In genomic region chr1:7387053-7387861, GRCh38 we compare ENCODE assay signal across 13 cellular contexts.
DNase-seq lines count a peak whose midpoint lies in the region; ATAC-seq and TF ChIP-seq lines count a peak whose summit lies in the region.
"Had no signal": no experiment of that assay in that cellular context is flagged by ENCODE, and none has a peak within 500 bp of the region (broad histone marks: within the 10 kb centered on the region; RNA-seq: fewer than 3 reads in every experiment).

No MANE protein-coding gene starts in this region.

- H3K27me3 ChIP-seq in neural cell (ENCODE audit: insufficient read depth, low read depth, low read length) (no peaks in the 10 kb centered on the region), psoas muscle (ENCODE audit: insufficient read depth in 3 of 3, low read length in 2 of 3) (peaks cover 0 to 2% (median 0%) of the 10 kb centered on the region in 3 donors)
- H3K27me3 ChIP-seq: heart right ventricle had no signal

- no peak overlapping the region for H3K4me3 ChIP-seq in AG10803 (ENCODE audit: low read length)
- H3K4me3 ChIP-seq in neural cell (ENCODE audit: low read length), result no peak overlapping the region
- no peak overlapping the region for H3K4me3 ChIP-seq in psoas muscle
- no peak overlapping the region for H3K4me3 ChIP-seq in OCI-LY7 (ENCODE audit: low read depth, low read length, poor library complexity, severe bottlenecking)
- H3K4me3 ChIP-seq: heart right ventricle, lower lobe of right lung had no signal

- 63 to 73% (median 64%) methylated on average over 8 of the region's 8 CpGs for WGBS in psoas muscle, 3 donors

- H3K79me2 ChIP-seq in neural cell (replicated peaks; ENCODE audit: insufficient read depth, low read length) (no peaks in the 10 kb centered on the region), OCI-LY7 (ENCODE audit: insufficient read depth, low read depth, low read length) (no peaks in the 10 kb centered on the region)

- CTCF ChIA-PET in T-cell (lab: Charles Lee) (no interaction called here), OCI-LY7 (lab: Charles Lee; ENCODE audit: unreplicated experiment) (no interaction called here)

- H3K27ac Mint-ChIP-seq in chondrocyte (ENCODE audit: unreplicated experiment) (no peak overlapping the region), T-cell (no peak overlapping the region)
- no peak overlapping the region for H3K27ac Mint-ChIP-seq in activated T-helper 1 cell treated with anti-CD3 and anti-CD28 coated beads, Interleukin-12 subunit alpha, Interleukin-12 subunit beta, Interleukin-2, Interleukin-4 antibody, amounts not matched to agents 30 ng/mL and 10 ng/mL and 1 ng/mL, durations not matched to agents 14 hours and 24 hours and 36 hours

- H3K4me3 Mint-ChIP-seq in chondrocyte (ENCODE audit: unreplicated experiment) (no peak overlapping the region), T-cell (no peak overlapping the region)
- H3K4me3 Mint-ChIP-seq in activated T-helper 1 cell treated with anti-CD3 and anti-CD28 coated beads, Interleukin-12 subunit alpha, Interleukin-12 subunit beta, Interleukin-2, Interleukin-4 antibody, amounts not matched to agents 30 ng/mL and 10 ng/mL and 1 ng/mL, durations not matched to agents 14 hours and 24 hours and 36 hours, result no peak overlapping the region

- H3K36me3 Mint-ChIP-seq in chondrocyte (ENCODE audit: low read depth) (no peaks in the 10 kb centered on the region), T-cell (no peaks in the 10 kb centered on the region)
- no peaks in the 10 kb centered on the region for H3K36me3 Mint-ChIP-seq in activated T-helper 1 cell treated with anti-CD3 and anti-CD28 coated beads, Interleukin-12 subunit alpha, Interleukin-12 subunit beta, Interleukin-2, Interleukin-4 antibody, amounts not matched to agents 30 ng/mL and 10 ng/mL and 1 ng/mL, durations not matched to agents 14 hours and 24 hours and 36 hours (ENCODE audit: low read depth)

- H3K4me1 ChIP-seq in psoas muscle (no peaks in the 10 kb centered on the region), OCI-LY7 (ENCODE audit: insufficient read depth, low read length, poor library complexity, severe bottlenecking) (no peaks in the 10 kb centered on the region)

- H2AFZ ChIP-seq in neural cell (ENCODE audit: low read depth, low read length), result no peak overlapping the region
- H2AFZ ChIP-seq in OCI-LY7 (ENCODE audit: low read length), result no peak overlapping the region

- peak overlapping the region; percentile 14 for H3K9ac ChIP-seq in neural cell (ENCODE audit: low read length)

- POLR2A ChIA-PET in T-cell (lab: Charles Lee) (no interaction called here), OCI-LY7 (lab: Charles Lee) (no interaction called here)

- ATAC-seq in T-cell (replicated peaks in 1 of 4) (no peak), psoas muscle (no peak)
- ATAC-seq: HCT116 had no signal

- no peaks in the 10 kb centered on the region for H3K9me2 ChIP-seq in neural cell (ENCODE audit: insufficient read depth, low read length)
- no peaks in the 10 kb centered on the region for H3K9me2 ChIP-seq in OCI-LY7 (ENCODE audit: insufficient read depth, low read length)

- H3K27ac ChIP-seq in neural cell (ENCODE audit: low read length), result no peak overlapping the region
- H3K27ac ChIP-seq in psoas muscle, result no peak overlapping the region
- H3K27ac ChIP-seq in OCI-LY7 (ENCODE audit: low read depth, low read length, poor library complexity, severe bottlenecking), result no peak overlapping the region

- no peak for TF ChIP-seq RAD21 in neural cell (conservative IDR thresholded peaks at IDR 0.05)

- intact Hi-C loops in psoas muscle (cut with DNase I), result no loop called here
- intact Hi-C loops in OCI-LY7 (cut with micrococcal nuclease; ENCODE audit: unreplicated experiment), result no loop called here
- intact Hi-C loops in activated T-helper 1 cell treated with anti-CD3 and anti-CD28 coated beads, Interleukin-12 subunit alpha, Interleukin-12 subunit beta, Interleukin-2, Interleukin-4 antibody, amounts not matched to agents 30 ng/mL and 10 ng/mL and 1 ng/mL, durations not matched to agents 14 hours and 24 hours and 36 hours (cut with micrococcal nuclease), result no loop called here

- no peaks in the 10 kb centered on the region for H3K9me3 ChIP-seq in neural cell (ENCODE audit: low read length)
- H3K9me3 ChIP-seq in psoas muscle, result no peaks in the 10 kb centered on the region
- no peaks in the 10 kb centered on the region for H3K9me3 ChIP-seq in OCI-LY7 (ENCODE audit: low read length)
- H3K9me3 ChIP-seq: heart right ventricle, lower lobe of right lung had no signal

- TF ChIP-seq EP300 in neural cell (conservative IDR thresholded peaks at IDR 0.05; ENCODE audit: poor library complexity, severe bottlenecking), result no peak

- H3K27me3 Mint-ChIP-seq in chondrocyte (ENCODE audit: low read depth) (no peaks in the 10 kb centered on the region), T-cell (peaks cover 2 to 5% of the 10 kb centered on the region in 2 donors)
- H3K27me3 Mint-ChIP-seq in activated T-helper 1 cell treated with anti-CD3 and anti-CD28 coated beads, Interleukin-12 subunit alpha, Interleukin-12 subunit beta, Interleukin-2, Interleukin-4 antibody, amounts not matched to agents 30 ng/mL and 10 ng/mL and 1 ng/mL, durations not matched to agents 14 hours and 24 hours and 36 hours (ENCODE audit: insufficient read depth), result no peaks in the 10 kb centered on the region

- no peaks in the 10 kb centered on the region for H3F3A ChIP-seq in neural cell (ENCODE audit: insufficient read depth, low read length, poor library complexity, severe bottlenecking)

- H3K4me1 Mint-ChIP-seq in chondrocyte (ENCODE audit: low read depth) (peaks cover 28% of the 10 kb centered on the region), T-cell (no peaks in the 10 kb centered on the region)
- H3K4me1 Mint-ChIP-seq in activated T-helper 1 cell treated with anti-CD3 and anti-CD28 coated beads, Interleukin-12 subunit alpha, Interleukin-12 subunit beta, Interleukin-2, Interleukin-4 antibody, amounts not matched to agents 30 ng/mL and 10 ng/mL and 1 ng/mL, durations not matched to agents 14 hours and 24 hours and 36 hours (ENCODE audit: low read depth), result no peaks in the 10 kb centered on the region

- TF ChIP-seq CTCF in AG10803 (conservative IDR thresholded peaks at IDR 0.05; ENCODE audit: low read length) (no peak), chondrocyte (IDR thresholded peaks at IDR 0.05) (no peak), neural cell (IDR thresholded peaks at IDR 0.05; ENCODE audit: poor library complexity, severe bottlenecking) (no peak), psoas muscle (IDR thresholded peaks at IDR 0.05) (no peak), OCI-LY7 (conservative IDR thresholded peaks at IDR 0.05; ENCODE audit: low read length) (no peak)

- H4K20me1 ChIP-seq in neural cell (ENCODE audit: insufficient read depth) (no peaks in the 10 kb centered on the region), OCI-LY7 (ENCODE audit: insufficient read depth, low read length) (no peaks in the 10 kb centered on the region)

- no peak overlapping the region for H3K4me2 ChIP-seq in neural cell (ENCODE audit: low read length)
- H3K4me2 ChIP-seq in OCI-LY7 (ENCODE audit: low read length), result no peak overlapping the region

- DNase-seq in AG10803 (ENCODE audit: low read depth) (peak; percentile 29), HT-29 (ENCODE audit: low spot score) (peak; percentile 18), chondrocyte (ENCODE audit: low spot score) (peak; percentile 63), T-cell (no peak), psoas muscle (no peak), OCI-LY7 (ENCODE audit: low spot score) (no peak)
- DNase-seq in activated T-helper 1 cell treated with anti-CD3 and anti-CD28 coated beads, Interleukin-12 subunit alpha, Interleukin-12 subunit beta, Interleukin-2, Interleukin-4 antibody, amounts not matched to agents 30 ng/mL and 10 ng/mL and 1 ng/mL, durations not matched to agents 14 hours and 24 hours and 36 hours (ENCODE audit: low spot score), result no peak
- DNase-seq: activated T-cell treated with anti-CD3 and anti-CD28 coated beads for 4 hours; lower lobe of right lung; stimulated activated CD4-positive, alpha-beta T cell treated with anti-CD3 and anti-CD28 coated beads, Interleukin-2, amount 100 ng/mL, for 24 hours had no signal

- BruUV-seq in OCI-LY7 (replicated peaks; lab: Mats Ljungman, UMichigan), result no TSS peak

- H3K9me3 Mint-ChIP-seq in chondrocyte (ENCODE audit: low read depth), result no peaks in the 10 kb centered on the region
- H3K9me3 Mint-ChIP-seq in T-cell, result peaks cover 0 to 7% (median 0%) of the 10 kb centered on the region in 3 donors
- H3K9me3 Mint-ChIP-seq in activated T-helper 1 cell treated with anti-CD3 and anti-CD28 coated beads, Interleukin-12 subunit alpha, Interleukin-12 subunit beta, Interleukin-2, Interleukin-4 antibody, amounts not matched to agents 30 ng/mL and 10 ng/mL and 1 ng/mL, durations not matched to agents 14 hours and 24 hours and 36 hours, result no peaks in the 10 kb centered on the region

- H3K36me3 ChIP-seq in neural cell (ENCODE audit: insufficient read depth, low read length) (no peaks in the 10 kb centered on the region), psoas muscle (ENCODE audit: insufficient read depth in 1 of 2, low read depth in 1 of 2) (no peaks in the 10 kb centered on the region), OCI-LY7 (ENCODE audit: insufficient read depth, low read length) (no peaks in the 10 kb centered on the region)
- H3K36me3 ChIP-seq: heart right ventricle, lower lobe of right lung had no signal

TF ChIP-seq in neural cell, 6 proteins besides CTCF, POLR2A, EP300 and RAD21 (continues in another document):
- no peak for TF ChIP-seq SMC3 (conservative IDR thresholded peaks at IDR 0.05; ENCODE audit: poor library complexity)
- TF ChIP-seq POLR2AphosphoS5 (IDR thresholded peaks at IDR 0.05), result no peak

Comparison
In these comparisons a context has a peak if more than half of its experiments do, and no peak if none do; other contexts are left out.
1. DNase-seq: peak in AG10803 (single experiment), HT-29 (single experiment) and chondrocyte (single experiment); none in T-cell (0 of 34), psoas muscle (0 of 2), OCI-LY7 (single experiment) and activated T-helper 1 cell treated with anti-CD3 and anti-CD28 coated beads, Interleukin-12 subunit alpha, Interleukin-12 subunit beta, Interleukin-2, Interleukin-4 antibody, amounts not matched to agents 30 ng/mL and 10 ng/mL and 1 ng/mL, durations not matched to agents 14 hours and 24 hours and 36 hours (single experiment).